Comparison of ENCODE assay signal across 1 cellular context in genomic region chr12:54128466-54128865, GRCh38.
TF ChIP-seq lines count a peak whose summit lies in the region.

No MANE protein-coding gene starts in this region.

TF ChIP-seq in SK-N-SH, 30 proteins besides CTCF, POLR2A, EP300 and RAD21 (continued from another document):
- TF ChIP-seq PBX3 (IDR thresholded peaks at IDR 0.05), result no peak
- no peak for TF ChIP-seq ELF1 (IDR thresholded peaks at IDR 0.05)
